8 cellular contexts compared by ENCODE assay signal in the genomic region with DNA sequence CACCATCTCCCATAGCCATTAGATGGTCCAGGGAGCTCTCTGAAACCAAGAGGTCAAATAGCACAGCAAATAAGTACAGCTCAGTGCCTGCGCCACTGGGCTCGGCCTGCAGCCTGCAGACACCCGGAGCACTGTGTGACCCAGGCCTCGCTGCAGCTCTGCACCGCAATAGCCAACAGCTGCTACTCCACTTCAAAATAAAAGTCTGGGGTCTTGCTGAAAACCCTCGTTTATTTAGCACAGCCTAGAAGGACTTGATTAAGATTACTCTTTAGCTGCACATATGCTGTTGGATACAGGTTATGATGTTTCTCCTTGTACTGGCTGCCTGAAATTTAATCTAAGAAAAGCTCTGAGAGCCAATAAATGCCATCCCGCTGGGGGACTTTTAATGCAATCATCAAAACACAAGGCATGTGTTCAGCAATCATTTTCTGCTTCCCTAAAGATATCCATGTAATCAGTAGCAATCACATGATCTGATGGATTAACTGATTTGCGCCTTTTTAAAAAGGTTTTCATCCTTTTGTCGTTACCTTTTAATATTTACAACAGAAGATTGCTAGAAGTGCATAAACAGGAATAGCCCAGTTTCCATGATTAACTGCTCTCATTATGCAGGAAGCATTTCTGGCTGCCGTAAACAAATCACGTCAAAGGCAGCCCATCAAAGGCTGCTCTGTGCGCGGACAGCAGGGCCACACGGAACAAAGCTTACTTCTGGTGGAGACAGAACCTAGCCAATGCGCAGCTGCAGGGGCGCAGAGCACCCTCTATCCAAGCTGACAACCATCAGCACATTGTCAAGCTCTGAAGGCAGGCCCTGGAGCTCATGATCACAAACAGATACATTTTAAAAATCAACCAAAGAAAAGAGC. TPM values are rescaled to one million over a fixed set of nuclear protein-coding genes. Genes with fewer than 3 reads are reported as not detected.
DNase-seq lines count a peak whose midpoint lies in the region; ATAC-seq lines count a peak whose summit lies in the region.

No MANE protein-coding gene starts in this region.

- peak; percentile 92 for ATAC-seq in GM19438 (IDR thresholded peaks at IDR 0.05; ENCODE audit: low read depth, unreplicated experiment)
- peak; percentile 84 for ATAC-seq in HG03439 (IDR thresholded peaks at IDR 0.05; ENCODE audit: unreplicated experiment)

- H3K27ac ChIP-seq in angular gyrus (ENCODE audit: low read depth, low read length): peak overlapping the region; percentile 100

- intact Hi-C loops in cardiac septum (cut with DNase I): loop anchor here (2.0 to 5.0 kb wide), 2 partner anchors 58 to 138 kb away; partner anchors contain the start of gene PDCD6IP

- DNase-seq in DMS 273 treated with DMSO at 0.1 percent for 48 hours (lab: John Stamatoyannopoulos, UW) (peak; percentile 85), NCI-H524 (lab: John Stamatoyannopoulos, UW) (peak; percentile 66 to 94), cardiac septum (ENCODE audit: low spot score) (peak; percentile 84), occipital lobe (lab: John Stamatoyannopoulos, UW) (peak; percentile 89), SW 1271 (lab: John Stamatoyannopoulos, UW) (no peak)

RNA-seq across cellular contexts. Expression of gene CLASP2, which starts 58.8 kb away (rescaled TPM):
- 70.1 TPM for total RNA-seq in cardiac septum
- total RNA-seq in occipital lobe: 1,178 TPM

Comparison
In these comparisons a context has a peak if more than half of its experiments do, and no peak if none do; other contexts are left out.
1. DNase-seq: peak in DMS 273 treated with DMSO at 0.1 percent for 48 hours (single experiment), NCI-H524 (2 of 2), cardiac septum (single experiment) and occipital lobe (single experiment); none in SW 1271 (0 of 2).
2. RNA of gene CLASP2, which starts 58.8 kb away (total RNA-seq): 1,178 TPM in occipital lobe (single experiment); 70.1 TPM in cardiac septum (single experiment); every median in the first group is over 10 times any median in the second.